ENCODE assay signal across 38 cellular contexts in the genomic region with DNA sequence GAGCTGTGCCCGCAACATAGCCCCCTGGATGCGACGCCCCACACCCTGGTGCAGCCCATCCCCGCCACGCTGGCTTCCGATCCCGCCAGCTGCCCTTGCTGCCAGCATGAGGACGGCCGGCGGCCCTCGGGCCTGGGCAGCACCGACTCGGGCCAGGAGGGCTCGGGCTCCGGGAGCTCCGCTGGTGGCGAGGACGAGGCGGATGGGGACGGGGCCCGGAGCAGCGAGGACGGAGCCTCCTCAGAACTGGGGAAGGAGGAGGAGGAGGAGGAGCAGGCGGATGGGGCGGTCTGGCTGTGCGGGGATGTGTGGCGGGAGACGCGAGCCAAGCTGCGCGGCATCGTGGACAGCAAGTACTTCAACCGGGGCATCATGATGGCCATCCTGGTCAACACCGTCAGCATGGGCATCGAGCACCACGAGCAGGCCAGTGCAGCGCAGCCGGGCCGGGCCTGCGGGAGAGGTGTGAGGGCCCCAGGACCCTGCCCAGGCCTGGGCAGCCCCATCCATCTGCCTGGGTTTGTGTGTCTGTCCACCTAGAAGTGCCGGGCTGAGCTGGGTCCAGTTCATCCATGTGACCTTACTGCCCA.
"Had no signal": no experiment of that assay in that cellular context is flagged by ENCODE, and none has a peak within 500 bp of the region (broad histone marks: within the 10 kb centered on the region; RNA-seq: fewer than 3 reads in every experiment).

No MANE protein-coding gene starts in this region.

- H3K9me3 ChIP-seq: adrenal gland, ascending aorta, body of pancreas had no signal

- H3K27me3 ChIP-seq: adrenal gland, ascending aorta, body of pancreas, brain microvascular endothelial cell, breast epithelium, cardiac muscle cell had no signal

- ATAC-seq: activated naive CD4-positive, alpha-beta T cell treated with anti-CD3 and anti-CD28 coated beads, Interleukin-2, amount 50 U/mL, for 72 hours; activated naive CD8-positive, alpha-beta T cell treated with anti-CD3 and anti-CD28 coated beads, Interleukin-2, amount 50 U/mL, for 24 hours; activated T-cell treated with anti-CD3 and anti-CD28 coated beads, Interleukin-2, amount 50 U/mL, for 4 hours; activated T-cell treated with anti-CD3 and anti-CD28 coated beads, Interleukin-2, amount 50 U/mL, for 72 hours; activated T-helper 17 cell treated with anti-CD3 and anti-CD28 coated beads, Interleukin-2, amount 50 U/mL, for 72 hours; body of pancreas had no signal

- H3K9me3 Mint-ChIP-seq: activated naive CD4-positive, alpha-beta T cell treated with anti-CD3 and anti-CD28 coated beads for 36 hours; activated naive CD4-positive, alpha-beta T cell treated with anti-CD3 and anti-CD28 coated beads, Interleukin-2, amount 10 ng/mL, durations not matched to agents 7 days and 5 days; activated naive CD4-positive, alpha-beta T cell treated with anti-CD3 and anti-CD28 coated beads, Interleukin-2, amount 50 U/mL, for 24 hours; activated naive CD4-positive, alpha-beta T cell treated with anti-CD3 and anti-CD28 coated beads, Interleukin-2, amount 50 U/mL, for 72 hours; activated naive CD8-positive, alpha-beta T cell treated with anti-CD3 and anti-CD28 coated beads for 36 hours; activated naive CD8-positive, alpha-beta T cell treated with anti-CD3 and anti-CD28 coated beads, Interleukin-2, amount 10 ng/mL, durations not matched to agents 7 days and 5 days; activated naive CD8-positive, alpha-beta T cell treated with anti-CD3 and anti-CD28 coated beads, Interleukin-2, amount 50 U/mL, for 24 hours; activated T-cell treated with anti-CD3 and anti-CD28 coated beads, Interleukin-2, amount 50 U/mL, for 24 hours; activated T-cell treated with anti-CD3 and anti-CD28 coated beads, Interleukin-2, amount 50 U/mL, for 4 hours; activated T-cell treated with anti-CD3 and anti-CD28 coated beads, Interleukin-2, amount 50 U/mL, for 72 hours; activated T-helper 1 cell treated with anti-CD3 and anti-CD28 coated beads, Interleukin-12 subunit alpha, Interleukin-12 subunit beta, Interleukin-2, Interleukin-4 antibody, amounts not matched to agents 30 ng/mL and 10 ng/mL and 1 ng/mL, durations not matched to agents 14 hours and 24 hours and 36 hours; activated T-helper 17 cell treated with anti-CD3 and anti-CD28 coated beads, Interleukin-2, amount 50 U/mL, for 72 hours; activated T-helper 2 cell treated with anti-CD3 and anti-CD28 coated beads, Interferon-gamma antibody, Interleukin-2, Interleukin-4, amounts not matched to agents 10 μg/mL and 5 μg/mL and 100 μg/mL, durations not matched to agents 14 hours and 24 hours and 36 hours; brain; central memory CD8-positive, alpha-beta T cell had no signal

- H3K4me1 ChIP-seq: adrenal gland, ascending aorta, body of pancreas, breast epithelium had no signal

- H3K27me3 Mint-ChIP-seq: activated naive CD4-positive, alpha-beta T cell treated with anti-CD3 and anti-CD28 coated beads, Interleukin-2, amount 50 U/mL, for 24 hours; activated naive CD8-positive, alpha-beta T cell; activated naive CD8-positive, alpha-beta T cell treated with anti-CD3 and anti-CD28 coated beads for 36 hours; activated naive CD8-positive, alpha-beta T cell treated with anti-CD3 and anti-CD28 coated beads, Interleukin-2, amount 10 ng/mL, durations not matched to agents 7 days and 5 days; activated naive CD8-positive, alpha-beta T cell treated with anti-CD3 and anti-CD28 coated beads, Interleukin-2, amount 50 U/mL, for 24 hours; activated T-cell treated with anti-CD3 and anti-CD28 coated beads, Interleukin-2, amount 50 U/mL, for 24 hours; activated T-helper 17 cell treated with anti-CD3 and anti-CD28 coated beads, Interleukin-2, amount 50 U/mL, for 72 hours; central memory CD8-positive, alpha-beta T cell had no signal

- H3K27ac ChIP-seq: adrenal gland, ascending aorta, body of pancreas, brain microvascular endothelial cell, breast epithelium, cardiac muscle cell had no signal

- H3K4me3 ChIP-seq: adrenal gland, ascending aorta, body of pancreas, breast epithelium, cardiac muscle cell had no signal

- H3K27ac Mint-ChIP-seq: activated naive CD4-positive, alpha-beta T cell treated with anti-CD3 and anti-CD28 coated beads for 36 hours; activated naive CD4-positive, alpha-beta T cell treated with anti-CD3 and anti-CD28 coated beads, Interleukin-2, amount 10 ng/mL, durations not matched to agents 7 days and 5 days; activated naive CD4-positive, alpha-beta T cell treated with anti-CD3 and anti-CD28 coated beads, Interleukin-2, amount 50 U/mL, for 24 hours; activated naive CD4-positive, alpha-beta T cell treated with anti-CD3 and anti-CD28 coated beads, Interleukin-2, amount 50 U/mL, for 72 hours; activated naive CD8-positive, alpha-beta T cell; activated naive CD8-positive, alpha-beta T cell treated with anti-CD3 and anti-CD28 coated beads for 36 hours; activated naive CD8-positive, alpha-beta T cell treated with anti-CD3 and anti-CD28 coated beads, Interleukin-2, amount 10 ng/mL, durations not matched to agents 7 days and 5 days; activated naive CD8-positive, alpha-beta T cell treated with anti-CD3 and anti-CD28 coated beads, Interleukin-2, amount 50 U/mL, for 24 hours; activated T-cell treated with anti-CD3 and anti-CD28 coated beads, Interleukin-2, amount 50 U/mL, for 24 hours; activated T-cell treated with anti-CD3 and anti-CD28 coated beads, Interleukin-2, amount 50 U/mL, for 72 hours; activated T-helper 1 cell treated with anti-CD3 and anti-CD28 coated beads, Interleukin-12 subunit alpha, Interleukin-12 subunit beta, Interleukin-2, Interleukin-4 antibody, amounts not matched to agents 30 ng/mL and 10 ng/mL and 1 ng/mL, durations not matched to agents 14 hours and 24 hours and 36 hours; activated T-helper 17 cell treated with anti-CD3 and anti-CD28 coated beads, Interleukin-2, amount 50 U/mL, for 72 hours; activated T-helper 2 cell treated with anti-CD3 and anti-CD28 coated beads, Interferon-gamma antibody, Interleukin-2, Interleukin-4, amounts not matched to agents 10 μg/mL and 5 μg/mL and 100 μg/mL, durations not matched to agents 14 hours and 24 hours and 36 hours had no signal

- H3K36me3 ChIP-seq: adrenal gland, ascending aorta, brain microvascular endothelial cell, breast epithelium, cardiac muscle cell had no signal

- H3K36me3 Mint-ChIP-seq: activated naive CD4-positive, alpha-beta T cell treated with anti-CD3 and anti-CD28 coated beads, Interleukin-2, amount 10 ng/mL, durations not matched to agents 7 days and 5 days; activated naive CD4-positive, alpha-beta T cell treated with anti-CD3 and anti-CD28 coated beads, Interleukin-2, amount 50 U/mL, for 24 hours; activated naive CD4-positive, alpha-beta T cell treated with anti-CD3 and anti-CD28 coated beads, Interleukin-2, amount 50 U/mL, for 72 hours; activated naive CD8-positive, alpha-beta T cell; activated naive CD8-positive, alpha-beta T cell treated with anti-CD3 and anti-CD28 coated beads for 36 hours; activated naive CD8-positive, alpha-beta T cell treated with anti-CD3 and anti-CD28 coated beads, Interleukin-2, amount 10 ng/mL, durations not matched to agents 7 days and 5 days; brain had no signal

- H3K4me1 Mint-ChIP-seq: activated naive CD4-positive, alpha-beta T cell treated with anti-CD3 and anti-CD28 coated beads, Interleukin-2, amount 10 ng/mL, durations not matched to agents 7 days and 5 days; activated naive CD4-positive, alpha-beta T cell treated with anti-CD3 and anti-CD28 coated beads, Interleukin-2, amount 50 U/mL, for 24 hours; activated naive CD8-positive, alpha-beta T cell treated with anti-CD3 and anti-CD28 coated beads for 36 hours; activated naive CD8-positive, alpha-beta T cell treated with anti-CD3 and anti-CD28 coated beads, Interleukin-2, amount 10 ng/mL, durations not matched to agents 7 days and 5 days; activated naive CD8-positive, alpha-beta T cell treated with anti-CD3 and anti-CD28 coated beads, Interleukin-2, amount 50 U/mL, for 24 hours; central memory CD8-positive, alpha-beta T cell had no signal

- H3K4me3 Mint-ChIP-seq: activated naive CD4-positive, alpha-beta T cell treated with anti-CD3 and anti-CD28 coated beads for 36 hours; activated naive CD4-positive, alpha-beta T cell treated with anti-CD3 and anti-CD28 coated beads, Interleukin-2, amount 10 ng/mL, durations not matched to agents 7 days and 5 days; activated naive CD4-positive, alpha-beta T cell treated with anti-CD3 and anti-CD28 coated beads, Interleukin-2, amount 50 U/mL, for 24 hours; activated naive CD8-positive, alpha-beta T cell; activated naive CD8-positive, alpha-beta T cell treated with anti-CD3 and anti-CD28 coated beads for 36 hours; activated naive CD8-positive, alpha-beta T cell treated with anti-CD3 and anti-CD28 coated beads, Interleukin-2, amount 10 ng/mL, durations not matched to agents 7 days and 5 days; activated naive CD8-positive, alpha-beta T cell treated with anti-CD3 and anti-CD28 coated beads, Interleukin-2, amount 50 U/mL, for 24 hours; activated T-cell treated with anti-CD3 and anti-CD28 coated beads, Interleukin-2, amount 50 U/mL, for 24 hours; activated T-cell treated with anti-CD3 and anti-CD28 coated beads, Interleukin-2, amount 50 U/mL, for 4 hours; activated T-cell treated with anti-CD3 and anti-CD28 coated beads, Interleukin-2, amount 50 U/mL, for 72 hours; activated T-helper 1 cell treated with anti-CD3 and anti-CD28 coated beads, Interleukin-12 subunit alpha, Interleukin-12 subunit beta, Interleukin-2, Interleukin-4 antibody, amounts not matched to agents 30 ng/mL and 10 ng/mL and 1 ng/mL, durations not matched to agents 14 hours and 24 hours and 36 hours; activated T-helper 17 cell treated with anti-CD3 and anti-CD28 coated beads, Interleukin-2, amount 50 U/mL, for 72 hours; brain; central memory CD8-positive, alpha-beta T cell had no signal

- DNase-seq: activated effector memory CD4-positive, alpha-beta T cell treated with anti-CD3 and anti-CD28 coated beads, Interleukin-2, amount 50 U/mL, for 16 hours; activated effector memory CD4-positive, alpha-beta T cell treated with Interleukin-2 at 50 U/mL for 16 hours; activated gamma-delta T cell; activated gamma-delta T cell treated with Interleukin-2 at 50 U/mL for 16 hours; activated naive CD4-positive, alpha-beta T cell; activated naive CD4-positive, alpha-beta T cell treated with anti-CD3 and anti-CD28 coated beads for 36 hours; activated naive CD4-positive, alpha-beta T cell treated with anti-CD3 and anti-CD28 coated beads, Interleukin-2, amount 10 ng/mL, durations not matched to agents 7 days and 5 days; activated naive CD4-positive, alpha-beta T cell treated with anti-CD3 and anti-CD28 coated beads, Interleukin-2, amount 50 U/mL, for 16 hours; activated naive CD4-positive, alpha-beta T cell treated with Interleukin-2 at 50 U/mL for 16 hours; activated naive CD8-positive, alpha-beta T cell treated with anti-CD3 and anti-CD28 coated beads for 36 hours; activated naive CD8-positive, alpha-beta T cell treated with anti-CD3 and anti-CD28 coated beads, Interleukin-2, amount 10 ng/mL, durations not matched to agents 7 days and 5 days; activated naive CD8-positive, alpha-beta T cell treated with anti-CD3 and anti-CD28 coated beads, Interleukin-2, amount 50 U/mL, for 24 hours; activated T-cell treated with anti-CD3 and anti-CD28 coated beads, Interleukin-2, amount 50 U/mL, for 1 hour; activated T-cell treated with anti-CD3 and anti-CD28 coated beads, Interleukin-2, amount 50 U/mL, for 24 hours; activated T-cell treated with anti-CD3 and anti-CD28 coated beads, Interleukin-2, amount 50 U/mL, for 4 hours; activated T-cell treated with anti-CD3 and anti-CD28 coated beads, Interleukin-2, amount 50 U/mL, for 48 hours; activated T-cell treated with anti-CD3 and anti-CD28 coated beads, Interleukin-2, amount 50 U/mL, for 72 hours; adrenal gland; amniotic stem cell; amygdala; anterior cingulate cortex; aorta; body of pancreas; brain microvascular endothelial cell; caudate nucleus; central memory CD4-positive, alpha-beta T cell; cerebellar nuclear complex had no signal
